Comparison of ENCODE assay signal across 20 cellular contexts in genomic region chr16:68366062-68366461, GRCh38.
"Had no signal": no experiment of that assay in that cellular context is flagged by ENCODE, and none has a peak within 500 bp of the region (broad histone marks: within the 10 kb centered on the region; RNA-seq: fewer than 3 reads in every experiment).

No MANE protein-coding gene starts in this region.

- DNase-seq: activated CD4-positive, alpha-beta T cell treated with anti-CD3 and anti-CD28 coated beads for 48 hours; activated CD8-positive, alpha-beta memory T cell treated with anti-CD3 and anti-CD28 coated beads, Interleukin-2, amount 50 U/mL, for 4 hours; activated CD8-positive, alpha-beta T cell treated with anti-CD3 and anti-CD28 coated beads, Interleukin-2, amount 10 ng/mL, durations not matched to agents 7 days and 5 days; activated gamma-delta T cell; activated naive CD8-positive, alpha-beta T cell treated with anti-CD3 and anti-CD28 coated beads for 36 hours; activated T-cell treated with anti-CD3 and anti-CD28 coated beads, Interleukin-2, amount 50 U/mL, for 72 hours; cerebellar nuclear complex; endodermal cell; gastrocnemius medialis; islet precursor cell; mammary epithelial cell; naive thymus-derived CD4-positive, alpha-beta T cell; stimulated activated CD4-positive, alpha-beta T cell treated with anti-CD3 and anti-CD28 coated beads, Interleukin-12 subunit alpha, Interleukin-12 subunit beta, amount 100 ng/mL, for 4 hours; stimulated activated CD4-positive, alpha-beta T cell treated with anti-CD3 and anti-CD28 coated beads, Interleukin-2, amount 100 ng/mL, for 24 hours; tibial artery had no signal

- H3K4me1 ChIP-seq: breast epithelium, tibial artery had no signal

- H3K4me3 ChIP-seq: breast epithelium, gastrocnemius medialis, tibial artery had no signal

- H3K4me3 Mint-ChIP-seq: activated CD8-positive, alpha-beta T cell treated with anti-CD3 and anti-CD28 coated beads, Interleukin-2, amount 10 ng/mL, durations not matched to agents 7 days and 5 days; activated naive CD8-positive, alpha-beta T cell treated with anti-CD3 and anti-CD28 coated beads for 36 hours; activated T-cell treated with anti-CD3 and anti-CD28 coated beads, Interleukin-2, amount 50 U/mL, for 72 hours; endodermal cell; T-helper 1 cell treated with Interleukin-12 subunit alpha and Interleukin-12 subunit beta and Interleukin-4 antibody, amounts not matched to agents 30 μg/mL and 1 μg/mL, for 36 hours; WTC11 had no signal

- H3K27ac ChIP-seq: breast epithelium, gastrocnemius medialis, tibial artery had no signal

- H3K9me3 Mint-ChIP-seq: activated naive CD8-positive, alpha-beta T cell treated with anti-CD3 and anti-CD28 coated beads for 36 hours; activated T-cell treated with anti-CD3 and anti-CD28 coated beads, Interleukin-2, amount 50 U/mL, for 72 hours; endodermal cell; naive thymus-derived CD4-positive, alpha-beta T cell; T-helper 1 cell treated with Interleukin-12 subunit alpha and Interleukin-12 subunit beta and Interleukin-4 antibody, amounts not matched to agents 30 μg/mL and 1 μg/mL, for 36 hours; WTC11 had no signal

- H3K36me3 Mint-ChIP-seq: activated naive CD8-positive, alpha-beta T cell treated with anti-CD3 and anti-CD28 coated beads for 36 hours; WTC11 had no signal

- H3K27me3 ChIP-seq: breast epithelium had no signal

- H3K27ac Mint-ChIP-seq: activated CD8-positive, alpha-beta T cell treated with anti-CD3 and anti-CD28 coated beads, Interleukin-2, amount 10 ng/mL, durations not matched to agents 7 days and 5 days; activated naive CD8-positive, alpha-beta T cell treated with anti-CD3 and anti-CD28 coated beads for 36 hours; activated T-cell treated with anti-CD3 and anti-CD28 coated beads, Interleukin-2, amount 50 U/mL, for 72 hours; endodermal cell; T-helper 1 cell treated with Interleukin-12 subunit alpha and Interleukin-12 subunit beta and Interleukin-4 antibody, amounts not matched to agents 30 μg/mL and 1 μg/mL, for 36 hours; WTC11 had no signal

- H3K9me3 ChIP-seq: breast epithelium, gastrocnemius medialis, tibial artery had no signal

- FAIRE-seq: urothelium cell line had no signal

- ATAC-seq: activated CD8-positive, alpha-beta T cell treated with anti-CD3 and anti-CD28 coated beads, Interleukin-2, amount 10 ng/mL, durations not matched to agents 7 days and 5 days; activated T-cell treated with anti-CD3 and anti-CD28 coated beads, Interleukin-2, amount 50 U/mL, for 72 hours; gastrocnemius medialis; left lobe of liver; naive thymus-derived CD4-positive, alpha-beta T cell; WTC11 had no signal

- H3K36me3 ChIP-seq: breast epithelium, gastrocnemius medialis, tibial artery had no signal
